21 cellular contexts compared by ENCODE assay signal in genomic region chr10:114332808-114333207, GRCh38.
A peak's percentile ranks its signal among the peaks of the same experiment; 100 is the strongest.
DNase-seq lines count a peak whose midpoint lies in the region; ATAC-seq and TF ChIP-seq lines count a peak whose summit lies in the region.
"Had no signal": no experiment of that assay in that cellular context is flagged by ENCODE, and none has a peak within 500 bp of the region (broad histone marks: within the 10 kb centered on the region; RNA-seq: fewer than 3 reads in every experiment).

No MANE protein-coding gene starts in this region.

- H4K91ac ChIP-seq in trophoblast cell (ENCODE audit: low read depth, low read length) = no peak overlapping the region

- H3K27ac ChIP-seq in heart right ventricle (peak overlapping the region in 9 of 10 donors; percentile 11 to 70 (median 54)), trophoblast cell (ENCODE audit: low read depth, low read length) (no peak overlapping the region), transverse colon (peak overlapping the region; percentile 5 to 57 (median 25))
- H3K27ac ChIP-seq: colonic mucosa had no signal

- H3K4me2 ChIP-seq in trophoblast cell (ENCODE audit: low read length) = no peak overlapping the region

- H2AFZ ChIP-seq in trophoblast cell (ENCODE audit: insufficient read depth, low read length, poor library complexity) = no peak overlapping the region

- H3K4me1 ChIP-seq in heart right ventricle (peaks cover 16 to 52% (median 31%) of the 10 kb centered on the region in 9 donors), trophoblast cell (ENCODE audit: control insufficient read depth in 1 of 2, insufficient read depth in 2 of 2, low read length in 2 of 2) (peaks cover 20 to 25% of the 10 kb centered on the region in 2 experiments), transverse colon (peaks cover 0 to 8% (median 0%) of the 10 kb centered on the region in 4 donors)
- H3K4me1 ChIP-seq: colonic mucosa had no signal

- no peak overlapping the region for H4K8ac ChIP-seq in trophoblast cell (ENCODE audit: low read depth, low read length)

- intact Hi-C loops in heart right ventricle (cut with DNase I) (loop anchor here in 2 of 10 donors (5.0 kb wide), 1 partner anchor 69 kb away; the partner anchor contains the start of gene AFAP1L2 (in 2 of the 2)), cardiac septum (cut with DNase I) (loop anchor here (5.0 kb wide), 1 partner anchor 69 kb away; the partner anchor contains the start of gene AFAP1L2), transverse colon (cut with DNase I; ENCODE audit: low total_unique reads) (no loop called here)

- no peak overlapping the region for H2BK120ac ChIP-seq in trophoblast cell (ENCODE audit: insufficient read depth, low read length, poor library complexity)

- H2AK5ac ChIP-seq in trophoblast cell (ENCODE audit: low read length) = no peak overlapping the region

- peak in 5 of 8 donors; percentile 8 to 59 (median 53) for ATAC-seq in heart right ventricle
- ATAC-seq: activated naive CD8-positive, alpha-beta T cell treated with anti-CD3 and anti-CD28 coated beads, Interleukin-2, amount 50 U/mL, for 24 hours; natural killer cell treated with Interleukin-12 subunit alpha and Interleukin-12 subunit beta and Interleukin-15 and Interleukin-18, amount 100 ng/mL, for 72 hours; stimulated activated memory B cell treated with anti-CD40 and anti-IgM and Interleukin-4, amounts not matched to agents 10 μg/mL and 1 μg/mL and 100 μg/mL, for 72 hours had no signal

- peak overlapping the region; percentile 21 for H3K18ac ChIP-seq in trophoblast cell (ENCODE audit: low read length)

- no peak overlapping the region for H3K14ac ChIP-seq in trophoblast cell (ENCODE audit: low read length)

- H3K9me3 ChIP-seq in heart right ventricle (no peaks in the 10 kb centered on the region), trophoblast cell (ENCODE audit: insufficient read depth, low read depth, low read length) (peaks cover 4% of the 10 kb centered on the region), transverse colon (no peaks in the 10 kb centered on the region)
- H3K9me3 ChIP-seq: colonic mucosa had no signal

- in situ Hi-C loops in transverse colon (cut with MboI; ENCODE audit: low pct_ligation_motif_present in 1 of 4, low pct_unique_long_range_greater_than_20kb in 1 of 4, low sequenced_read_pairs in 3 of 4) = no loop called here

- TF ChIP-seq CTCF in heart right ventricle (IDR thresholded peaks at IDR 0.05) (no peak), fibroblast of villous mesenchyme (IDR thresholded peaks at IDR 0.05; ENCODE audit: insufficient read depth, low read depth, low read length) (no peak), transverse colon (IDR thresholded peaks at IDR 0.05) (no peak), foreskin fibroblast (IDR thresholded peaks at IDR 0.05; ENCODE audit: low read depth, low read length) (no peak)

- H3K79me1 ChIP-seq in trophoblast cell (ENCODE audit: low read length) = peaks cover 10% of the 10 kb centered on the region

- H3K9ac ChIP-seq in trophoblast cell (ENCODE audit: low read length) = no peak overlapping the region

- H2BK12ac ChIP-seq in trophoblast cell (ENCODE audit: low read length) = no peak overlapping the region

- H3K27me3 ChIP-seq in heart right ventricle (no peaks in the 10 kb centered on the region), trophoblast cell (ENCODE audit: insufficient read depth, low read length) (no peaks in the 10 kb centered on the region), transverse colon (no peaks in the 10 kb centered on the region)
- H3K27me3 ChIP-seq: colonic mucosa had no signal

- no peak for TF ChIP-seq POLR2A in transverse colon (IDR thresholded peaks at IDR 0.05)

- no peak overlapping the region for H3K23ac ChIP-seq in trophoblast cell (ENCODE audit: low read length)

- H3K4me3 ChIP-seq in heart right ventricle = no peak overlapping the region
- no peak overlapping the region for H3K4me3 ChIP-seq in fibroblast of villous mesenchyme (ENCODE audit: low read depth, low read length)
- H3K4me3 ChIP-seq in trophoblast cell (ENCODE audit: low read depth, low read length) = no peak overlapping the region
- no peak overlapping the region for H3K4me3 ChIP-seq in transverse colon
- H3K4me3 ChIP-seq in foreskin fibroblast (ENCODE audit: low read depth in 1 of 2, low read length in 2 of 2) = no peak overlapping the region
- H3K4me3 ChIP-seq: colonic mucosa had no signal

- no peaks in the 10 kb centered on the region for H3K79me2 ChIP-seq in trophoblast cell (ENCODE audit: control insufficient read depth, insufficient read depth, low read length, poor library complexity)

- no peak overlapping the region for H4K12ac ChIP-seq in trophoblast cell (ENCODE audit: low read depth, low read length)

- WGBS in heart right ventricle, 2 donors = 36 to 50% methylated on average over 7 of the region's 7 CpGs
- WGBS in trophoblast cell (ENCODE audit: extremely low coverage, insufficient coverage, insufficient read length) = no CpG with 5 or more reads among the region's 7 CpGs
- WGBS in transverse colon (ENCODE audit: low coverage in 1 of 2), 2 donors = 33 to 51% methylated on average over 4 to 7 of the region's 7 CpGs

- no peak overlapping the region for H3K4ac ChIP-seq in trophoblast cell (ENCODE audit: low read depth, low read length)

- no peak for TF ChIP-seq EP300 in transverse colon (IDR thresholded peaks at IDR 0.05; ENCODE audit: low read depth)

- DNase-seq in heart right ventricle (no peak), cardiac septum (ENCODE audit: low spot score) (no peak), fibroblast of villous mesenchyme (ENCODE audit: low read depth) (peak; percentile 69), trophoblast cell (no peak), transverse colon (no peak), foreskin fibroblast (no peak), NCI-H2029 (lab: John Stamatoyannopoulos, UW) (no peak), NCI-H510A (lab: John Stamatoyannopoulos, UW) (no peak)
- DNase-seq: 8988T; activated CD4-positive, alpha-beta T cell treated with anti-CD3 and anti-CD28 coated beads, Interleukin-2, amount 50 U/mL, for 48 hours; activated CD4-positive, CD25-positive, alpha-beta regulatory T cell; activated naive CD8-positive, alpha-beta T cell treated with anti-CD3 and anti-CD28 coated beads, Interleukin-2, amount 50 U/mL, for 24 hours; colonic mucosa; DND-41; hippocampal formation; NCI-H1694 treated with DMSO at 0.1 percent for 48 hours; NCI-H748 treated with DMSO at 0.1 percent for 48 hours; stimulated activated CD4-positive, alpha-beta T cell treated with anti-CD3 and anti-CD28 coated beads, Interleukin-2, amount 100 ng/mL, for 24 hours; T-helper 9 cell had no signal

- H3K36me3 ChIP-seq in heart right ventricle = peaks cover 0 to 3% (median 0%) of the 10 kb centered on the region in 9 donors
- peaks cover 21 to 22% of the 10 kb centered on the region in 2 experiments for H3K36me3 ChIP-seq in trophoblast cell (ENCODE audit: control insufficient read depth in 1 of 2, insufficient read depth in 2 of 2, low read length in 2 of 2)
- no peaks in the 10 kb centered on the region for H3K36me3 ChIP-seq in transverse colon
- H3K36me3 ChIP-seq: colonic mucosa had no signal

- H2BK5ac ChIP-seq in trophoblast cell (ENCODE audit: low read depth, low read length, poor library complexity) = no peak overlapping the region
